ENCODE assay signal across 10 cellular contexts in genomic region chr2:17879913-17880274, GRCh38. TPM values are rescaled to one million over a fixed set of nuclear protein-coding genes. Genes with fewer than 3 reads are reported as not detected.
DNase-seq lines count a peak whose midpoint lies in the region; ATAC-seq and TF ChIP-seq lines count a peak whose summit lies in the region.
"Had no signal": no experiment of that assay in that cellular context is flagged by ENCODE, and none has a peak within 500 bp of the region (broad histone marks: within the 10 kb centered on the region; RNA-seq: fewer than 3 reads in every experiment).

No MANE protein-coding gene starts in this region.

- DNase-seq in HCT116 (ENCODE audit: low read depth, low spot score) (no peak), T-cell (no peak), sciatic nerve (ENCODE audit: low spot score) (no peak), HK-2 (ENCODE audit: unreplicated experiment) (no peak), SHP77 (lab: John Stamatoyannopoulos, UW) (no peak), KG1 (lab: John Stamatoyannopoulos, UW) (no peak)
- DNase-seq: cerebellar nuclear complex, NCI-H1417 treated with DMSO at 0.1 percent for 48 hours had no signal

- POLR2A ChIA-PET in HCT116 (lab: Charles Lee) = no interaction called here
- POLR2A ChIA-PET in T-cell (lab: Charles Lee) = no interaction called here

- peaks cover 19 to 20% (median 19%) of the 10 kb centered on the region in 3 donors for H3K4me1 Mint-ChIP-seq in T-cell

- intact Hi-C loops in HCT116 (cut with micrococcal nuclease) = loop anchor here (5.0 kb wide), 1 partner anchor 128 kb away; the partner anchor contains the start of genes GEN1 and SMC6
- intact Hi-C loops in sciatic nerve (cut with DNase I) = no loop called here

- H3K27me3 Mint-ChIP-seq in T-cell = peaks cover 55 to 62% of the 10 kb centered on the region in 2 donors

- H3K36me3 Mint-ChIP-seq in T-cell = no peaks in the 10 kb centered on the region

- CTCF ChIA-PET in HCT116 (lab: Charles Lee) (interaction anchor here (0.6 to 1.1 kb wide), 2 partner anchors 13 to 188 kb away, joined by 3 read pairs; no protein-coding TSS in a partner anchor), T-cell (lab: Charles Lee) (no interaction called here)

- RAD21 ChIA-PET in HCT116 (lab: Charles Lee; ENCODE audit: low non-redundant PET in 1 of 2, low total read pairs in 2 of 2, uncharacterized antibody in 2 of 2, unreplicated experiment in 2 of 2) = no interaction called here

- H3K9ac ChIP-seq in HCT116 (ENCODE audit: low read length) = peak overlapping the region; percentile 41; the same call in 1 of the 2 replicates
- H3K9ac ChIP-seq in iPS-15b (ENCODE audit: low read depth, low read length) = peak overlapping the region; percentile 54

- no peak overlapping the region for H3K27ac Mint-ChIP-seq in T-cell

- TF ChIP-seq CTCF in HCT116 (IDR thresholded peaks at IDR 0.05 in 2 of 3, conservative IDR thresholded peaks at IDR 0.05 in 1 of 3; ENCODE audit: borderline replicate concordance in 1 of 3, insufficient read depth in 1 of 3, low read depth in 2 of 3, low read length in 2 of 3) = no peak

- H3K4me3 Mint-ChIP-seq in T-cell = peak overlapping the region; percentile 28 to 68 (median 54)

- BruUV-seq in HCT116 (replicated peaks; lab: Mats Ljungman, UMichigan) = no TSS peak

- H3K27me3 ChIP-seq in HCT116 (ENCODE audit: insufficient read depth, low read length) = peaks cover 13% of the 10 kb centered on the region; the same call in 1 of the 2 replicates
- H3K27me3 ChIP-seq in iPS-15b (ENCODE audit: control insufficient read depth, insufficient read depth, low read length) = peaks cover 28% of the 10 kb centered on the region

- peaks cover 0 to 4% (median 2%) of the 10 kb centered on the region in 3 donors for H3K9me3 Mint-ChIP-seq in T-cell

- no peaks in the 10 kb centered on the region for H3K79me2 ChIP-seq in HCT116 (ENCODE audit: insufficient read depth, low read length)

- H3K4me1 ChIP-seq in HCT116 (ENCODE audit: control insufficient read depth in 1 of 2, insufficient read depth in 2 of 2, low read length in 2 of 2) (peaks cover 3 to 22% of the 10 kb centered on the region in 2 experiments; a peak in 3 of 4 replicates), iPS-15b (ENCODE audit: control insufficient read depth, insufficient read depth, low read length) (peaks cover 21% of the 10 kb centered on the region)

- H3K36me3 ChIP-seq in HCT116 (ENCODE audit: control insufficient read depth in 1 of 2, insufficient read depth in 2 of 2, low read length in 2 of 2) (no peaks in the 10 kb centered on the region), iPS-15b (ENCODE audit: control insufficient read depth, insufficient read depth, low read length) (no peaks in the 10 kb centered on the region)

- peak overlapping the region; percentile 79 for H2AFZ ChIP-seq in HCT116 (ENCODE audit: low read depth, low read length, poor library complexity, severe bottlenecking)

- H3K9me2 ChIP-seq in HCT116 (ENCODE audit: insufficient read depth) = no peaks in the 10 kb centered on the region

- TF ChIP-seq POLR2A in HCT116 (IDR thresholded peaks at IDR 0.05; ENCODE audit: borderline replicate concordance, extremely low read depth, insufficient read depth, insufficient read length) = no peak

- no peak for TF ChIP-seq RAD21 in HCT116 (IDR thresholded peaks at IDR 0.05; ENCODE audit: low read depth)

- H4K20me1 ChIP-seq in HCT116 (ENCODE audit: insufficient read depth) = no peaks in the 10 kb centered on the region

- H3K4me3 ChIP-seq in HCT116 (replicated peaks in 1 of 2; ENCODE audit: low read depth in 1 of 2, low read length in 2 of 2) = peak overlapping the region; percentile 61 to 70
- H3K4me3 ChIP-seq in iPS-15b (ENCODE audit: low read depth, low read length) = peak overlapping the region; percentile 87

- peak overlapping the region; percentile 99 for H3K4me2 ChIP-seq in HCT116 (ENCODE audit: low read length)

- no peak for ATAC-seq in HCT116
- no peak for ATAC-seq in T-cell (replicated peaks in 1 of 4)
- ATAC-seq in sciatic nerve = peak; percentile 11
- no peak for ATAC-seq in HG03159 (IDR thresholded peaks at IDR 0.05; ENCODE audit: unreplicated experiment)

- H3K9me3 ChIP-seq in HCT116 (ENCODE audit: control insufficient read depth in 1 of 2, insufficient read depth in 1 of 2, low read depth in 1 of 2, low read length in 2 of 2) = no peaks in the 10 kb centered on the region
- no peaks in the 10 kb centered on the region for H3K9me3 ChIP-seq in iPS-15b (ENCODE audit: control insufficient read depth, insufficient read depth, low read length)

- no peak overlapping the region for H3K27ac ChIP-seq in HCT116 (ENCODE audit: low read depth, low read length)

TF ChIP-seq in HCT116, 20 proteins besides CTCF, POLR2A, EP300 and RAD21:
- no peak for TF ChIP-seq MAX (IDR thresholded peaks at IDR 0.05)
- TF ChIP-seq EZH2phosphoT487 (IDR thresholded peaks at IDR 0.05; ENCODE audit: borderline replicate concordance) = no peak
- no peak for TF ChIP-seq SRF (IDR thresholded peaks at IDR 0.05; ENCODE audit: low read depth)
- no peak for TF ChIP-seq JUND (IDR thresholded peaks at IDR 0.05)
- no peak for TF ChIP-seq POLR2AphosphoS5 (IDR thresholded peaks at IDR 0.05; ENCODE audit: low read depth, low read length)
- TF ChIP-seq ATF3 (IDR thresholded peaks at IDR 0.05) = no peak
- no peak for TF ChIP-seq CBX3 (IDR thresholded peaks at IDR 0.05; ENCODE audit: low read depth)
- no peak for TF ChIP-seq EGR1 (IDR thresholded peaks at IDR 0.05; ENCODE audit: low read depth)
- TF ChIP-seq ZFX (IDR thresholded peaks at IDR 0.05) = no peak
- no peak for TF ChIP-seq ZNF274 (IDR thresholded peaks at IDR 0.05; ENCODE audit: low read depth, low read length)
- no peak for TF ChIP-seq SIN3A (IDR thresholded peaks at IDR 0.05; ENCODE audit: low read depth)
- TF ChIP-seq CEBPB (IDR thresholded peaks at IDR 0.05; ENCODE audit: low read depth) = no peak
- TF ChIP-seq TCF7L2 (IDR thresholded peaks at IDR 0.05; ENCODE audit: borderline replicate concordance, extremely low read depth, insufficient read depth, insufficient read length) = no peak
- TF ChIP-seq YY1 (IDR thresholded peaks at IDR 0.05; ENCODE audit: extremely low read depth, insufficient replicate concordance, low read depth, low read length) = no peak
- TF ChIP-seq EZH2 (IDR thresholded peaks at IDR 0.05) = no peak
- no peak for TF ChIP-seq ELF1 (IDR thresholded peaks at IDR 0.05; ENCODE audit: borderline replicate concordance, low read depth)
- no peak for TF ChIP-seq SP1 (IDR thresholded peaks at IDR 0.05; ENCODE audit: low read depth)

RNA-seq across cellular contexts. Expression of gene KCNS3, which starts 1.4 kb away (rescaled TPM):
- total RNA-seq in HCT116 (2021; ENCODE audit: unreplicated experiment) (5.2 TPM), T-cell (under 1 TPM in 1 of 5 donors, not detected in 4; 0.22 TPM), sciatic nerve (16.9 TPM)
- 2.5 and 3.9 TPM in 2 replicates for polyA plus RNA-seq in HCT116 (2012)
